ENCODE assay signal across 1 cellular context in genomic region chr1:24513691-24514090, GRCh38.
TF ChIP-seq lines count a peak whose summit lies in the region.

No MANE protein-coding gene starts in this region.

TF ChIP-seq in K562, 482 proteins besides CTCF, POLR2A, EP300 and RAD21:
- TF ChIP-seq DLX4 (CRISPR knock-in tag; IDR thresholded peaks at IDR 0.05) (no peak), CBX8 (IDR thresholded peaks at IDR 0.05; ENCODE audit: borderline replicate concordance, extremely low read depth, low read depth, low read length, poor library complexity, severe bottlenecking) (peak; percentile 68)
